1 cellular context compared by ENCODE assay signal in the genomic region with DNA sequence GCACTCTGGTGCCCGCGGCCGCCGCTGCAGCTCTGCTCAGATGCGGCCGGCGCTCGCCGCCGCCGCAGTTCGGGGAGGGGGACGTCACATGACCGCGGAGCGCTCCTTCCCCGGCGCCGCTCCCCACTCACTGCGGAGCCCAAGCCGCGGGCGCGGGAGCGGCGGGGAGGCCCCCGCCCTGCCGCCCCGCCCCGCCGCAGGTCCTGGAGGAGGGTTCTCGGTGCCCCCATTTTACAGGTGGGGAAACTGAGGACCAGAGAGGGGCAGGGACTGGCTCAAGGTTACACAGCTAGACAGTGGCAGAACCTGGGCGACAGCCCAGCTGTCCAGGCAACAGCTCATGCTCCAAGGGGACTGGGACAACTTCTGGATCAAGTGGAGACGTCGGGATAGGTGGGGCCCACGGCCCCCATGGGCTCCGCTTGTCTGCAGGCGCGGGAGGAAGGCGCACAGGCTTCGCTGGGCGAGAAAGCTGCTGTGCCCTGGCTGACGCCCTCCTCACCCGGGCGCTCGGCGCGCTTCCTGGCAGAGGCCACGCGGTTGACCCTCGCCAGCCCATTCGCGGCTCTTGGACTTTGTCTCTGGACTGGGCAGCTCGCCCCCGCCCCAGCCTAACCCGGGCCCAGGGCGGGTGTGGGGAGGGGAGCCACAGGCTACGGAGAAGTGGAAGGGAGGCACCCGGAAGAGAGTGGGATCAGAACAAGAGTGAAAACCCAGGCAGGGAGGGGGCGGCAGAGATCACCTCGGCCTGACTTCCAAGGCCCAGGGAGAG.
TF ChIP-seq lines count a peak whose summit lies in the region.

A gene (minus strand): TSS at position 71 of the 772 bp plus-strand sequence. CDS start 49,325 bp downstream, outside the sequence.

TF ChIP-seq in K562, 482 proteins besides CTCF, POLR2A, EP300 and RAD21 (continued from another document and continues in another):
- TF ChIP-seq BRF1 (IDR thresholded peaks at IDR 0.05; ENCODE audit: borderline replicate concordance, extremely low read depth, insufficient read length), result no peak
- peak; percentile 94 for TF ChIP-seq SMARCA5 (IDR thresholded peaks at IDR 0.05)
- TF ChIP-seq MTA2 (IDR thresholded peaks at IDR 0.05; ENCODE audit: low read depth), result no peak
- TF ChIP-seq, protein P1, sequence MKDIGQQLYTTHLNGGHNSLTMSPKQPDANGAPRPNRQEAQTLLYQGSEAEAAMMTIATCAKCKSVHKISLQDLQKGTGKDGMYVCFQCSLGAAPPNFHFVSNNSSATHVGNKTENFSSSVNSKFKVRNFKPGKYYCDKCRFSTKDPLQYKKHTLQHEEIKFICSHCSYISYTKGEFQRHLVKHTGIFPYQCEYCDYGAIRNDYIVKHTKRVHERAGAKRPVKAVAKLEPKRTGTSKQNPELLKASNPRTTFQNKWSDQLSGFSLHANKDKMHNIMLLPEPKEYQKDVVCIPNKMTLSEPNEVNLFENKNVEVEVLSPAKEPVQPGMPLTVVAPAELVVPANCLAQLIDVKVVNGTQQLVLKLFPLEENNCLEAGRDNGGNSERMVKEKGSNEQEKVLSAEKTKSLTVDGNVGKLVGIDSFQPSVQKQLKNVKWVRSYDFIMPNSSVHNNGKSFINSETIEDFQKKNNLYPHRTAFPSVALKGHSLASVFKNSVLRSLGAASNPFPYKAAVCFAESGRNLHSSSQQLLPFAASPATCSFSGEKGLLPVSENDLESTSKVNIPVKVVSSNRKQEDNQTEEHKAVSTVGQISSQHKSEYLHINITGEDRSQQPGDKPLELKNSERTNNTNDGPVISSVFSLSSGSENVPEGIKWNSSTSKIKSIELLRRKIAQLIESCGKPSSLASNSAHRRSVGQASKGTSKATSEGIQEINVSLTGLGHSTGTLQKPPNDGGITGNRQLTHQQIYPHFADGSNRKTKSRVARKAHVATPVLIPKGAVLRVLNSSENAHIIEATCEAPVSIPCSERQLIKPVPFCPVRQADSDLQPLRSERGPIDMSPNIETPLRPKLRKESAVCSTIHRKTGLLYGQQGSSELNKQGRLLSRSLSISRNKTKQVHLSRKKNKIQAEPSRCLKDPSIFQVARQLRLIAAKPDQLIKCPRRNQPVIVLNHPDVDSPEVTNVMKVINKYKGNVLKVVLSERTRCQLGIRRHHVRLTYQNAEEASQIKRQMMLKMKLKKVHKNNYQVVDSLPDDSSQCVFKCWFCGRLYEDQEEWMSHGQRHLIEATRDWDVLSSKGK (CRISPR knock-in tag; IDR thresholded peaks at IDR 0.05), result no peak
- TF ChIP-seq ZNF764 (CRISPR knock-in tag; IDR thresholded peaks at IDR 0.05; ENCODE audit: low read depth), result 0 out of 2 replicates have a peak, but pooled peaks have one; percentile 13
- TF ChIP-seq, protein P2, sequence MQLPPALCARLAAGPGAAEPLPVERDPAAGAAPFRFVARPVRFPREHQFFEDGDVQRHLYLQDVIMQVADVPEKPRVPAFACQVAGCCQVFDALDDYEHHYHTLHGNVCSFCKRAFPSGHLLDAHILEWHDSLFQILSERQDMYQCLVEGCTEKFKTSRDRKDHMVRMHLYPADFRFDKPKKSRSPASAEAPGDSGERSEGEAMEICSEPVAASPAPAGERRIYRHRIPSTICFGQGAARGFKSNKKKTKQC (CRISPR knock-in tag; IDR thresholded peaks at IDR 0.05), result no peak; the same call in 1 of the 2 replicates
- TF ChIP-seq BHLHE40 (IDR thresholded peaks at IDR 0.05; ENCODE audit: low read length), result peak; percentile 68
- TF ChIP-seq ATF1 (CRISPR knock-in tag; IDR thresholded peaks at IDR 0.05), result no peak
- TF ChIP-seq ATF1 (tag; IDR thresholded peaks at IDR 0.05), result peak; percentile 18; the same call in 1 of the 2 replicates
- TF ChIP-seq HCFC1 (IDR thresholded peaks at IDR 0.05; ENCODE audit: low read depth, low read length), result no peak
- TF ChIP-seq CXXC5 (CRISPR knock-in tag; IDR thresholded peaks at IDR 0.05), result peak; percentile 90
- TF ChIP-seq ZNF3 (CRISPR knock-in tag; IDR thresholded peaks at IDR 0.05), result no peak
- TF ChIP-seq, protein P3, sequence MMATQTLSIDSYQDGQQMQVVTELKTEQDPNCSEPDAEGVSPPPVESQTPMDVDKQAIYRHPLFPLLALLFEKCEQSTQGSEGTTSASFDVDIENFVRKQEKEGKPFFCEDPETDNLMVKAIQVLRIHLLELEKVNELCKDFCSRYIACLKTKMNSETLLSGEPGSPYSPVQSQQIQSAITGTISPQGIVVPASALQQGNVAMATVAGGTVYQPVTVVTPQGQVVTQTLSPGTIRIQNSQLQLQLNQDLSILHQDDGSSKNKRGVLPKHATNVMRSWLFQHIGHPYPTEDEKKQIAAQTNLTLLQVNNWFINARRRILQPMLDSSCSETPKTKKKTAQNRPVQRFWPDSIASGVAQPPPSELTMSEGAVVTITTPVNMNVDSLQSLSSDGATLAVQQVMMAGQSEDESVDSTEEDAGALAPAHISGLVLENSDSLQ (IDR thresholded peaks at IDR 0.05), result no peak
- TF ChIP-seq HIVEP1 (CRISPR knock-in tag; IDR thresholded peaks at IDR 0.05), result no peak
- TF ChIP-seq, protein P4, sequence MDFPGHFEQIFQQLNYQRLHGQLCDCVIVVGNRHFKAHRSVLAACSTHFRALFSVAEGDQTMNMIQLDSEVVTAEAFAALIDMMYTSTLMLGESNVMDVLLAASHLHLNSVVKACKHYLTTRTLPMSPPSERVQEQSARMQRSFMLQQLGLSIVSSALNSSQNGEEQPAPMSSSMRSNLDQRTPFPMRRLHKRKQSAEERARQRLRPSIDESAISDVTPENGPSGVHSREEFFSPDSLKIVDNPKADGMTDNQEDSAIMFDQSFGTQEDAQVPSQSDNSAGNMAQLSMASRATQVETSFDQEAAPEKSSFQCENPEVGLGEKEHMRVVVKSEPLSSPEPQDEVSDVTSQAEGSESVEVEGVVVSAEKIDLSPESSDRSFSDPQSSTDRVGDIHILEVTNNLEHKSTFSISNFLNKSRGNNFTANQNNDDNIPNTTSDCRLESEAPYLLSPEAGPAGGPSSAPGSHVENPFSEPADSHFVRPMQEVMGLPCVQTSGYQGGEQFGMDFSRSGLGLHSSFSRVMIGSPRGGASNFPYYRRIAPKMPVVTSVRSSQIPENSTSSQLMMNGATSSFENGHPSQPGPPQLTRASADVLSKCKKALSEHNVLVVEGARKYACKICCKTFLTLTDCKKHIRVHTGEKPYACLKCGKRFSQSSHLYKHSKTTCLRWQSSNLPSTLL (IDR thresholded peaks at IDR 0.05), result no peak; the same call in 1 of the 2 replicates
- TF ChIP-seq HLTF (IDR thresholded peaks at IDR 0.05), result no peak
- peak; percentile 85 for TF ChIP-seq ETV5 (CRISPR knock-in tag; IDR thresholded peaks at IDR 0.05; ENCODE audit: low read depth)
- no peak for TF ChIP-seq ZNF384 (IDR thresholded peaks at IDR 0.05; ENCODE audit: low read depth, low read length)
- 0 out of 2 replicates have a peak, but pooled peaks have one; percentile 53 for TF ChIP-seq SAFB (IDR thresholded peaks at IDR 0.05; ENCODE audit: borderline replicate concordance, low read depth, low read length)
- no peak for TF ChIP-seq PHB2 (IDR thresholded peaks at IDR 0.05; ENCODE audit: low read depth)
- peak; percentile 78 for TF ChIP-seq ELF2 (CRISPR knock-in tag; IDR thresholded peaks at IDR 0.05)
- TF ChIP-seq, protein P5, sequence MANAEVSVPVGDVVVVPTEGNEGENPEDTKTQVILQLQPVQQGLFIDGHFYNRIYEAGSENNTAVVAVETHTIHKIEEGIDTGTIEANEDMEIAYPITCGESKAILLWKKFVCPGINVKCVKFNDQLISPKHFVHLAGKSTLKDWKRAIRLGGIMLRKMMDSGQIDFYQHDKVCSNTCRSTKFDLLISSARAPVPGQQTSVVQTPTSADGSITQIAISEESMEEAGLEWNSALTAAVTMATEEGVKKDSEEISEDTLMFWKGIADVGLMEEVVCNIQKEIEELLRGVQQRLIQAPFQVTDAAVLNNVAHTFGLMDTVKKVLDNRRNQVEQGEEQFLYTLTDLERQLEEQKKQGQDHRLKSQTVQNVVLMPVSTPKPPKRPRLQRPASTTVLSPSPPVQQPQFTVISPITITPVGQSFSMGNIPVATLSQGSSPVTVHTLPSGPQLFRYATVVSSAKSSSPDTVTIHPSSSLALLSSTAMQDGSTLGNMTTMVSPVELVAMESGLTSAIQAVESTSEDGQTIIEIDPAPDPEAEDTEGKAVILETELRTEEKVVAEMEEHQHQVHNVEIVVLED (CRISPR knock-in tag; IDR thresholded peaks at IDR 0.05), result peak; percentile 44; the same call in 1 of the 2 replicates
- TF ChIP-seq, protein P6, sequence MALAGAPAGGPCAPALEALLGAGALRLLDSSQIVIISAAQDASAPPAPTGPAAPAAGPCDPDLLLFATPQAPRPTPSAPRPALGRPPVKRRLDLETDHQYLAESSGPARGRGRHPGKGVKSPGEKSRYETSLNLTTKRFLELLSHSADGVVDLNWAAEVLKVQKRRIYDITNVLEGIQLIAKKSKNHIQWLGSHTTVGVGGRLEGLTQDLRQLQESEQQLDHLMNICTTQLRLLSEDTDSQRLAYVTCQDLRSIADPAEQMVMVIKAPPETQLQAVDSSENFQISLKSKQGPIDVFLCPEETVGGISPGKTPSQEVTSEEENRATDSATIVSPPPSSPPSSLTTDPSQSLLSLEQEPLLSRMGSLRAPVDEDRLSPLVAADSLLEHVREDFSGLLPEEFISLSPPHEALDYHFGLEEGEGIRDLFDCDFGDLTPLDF (CRISPR knock-in tag; IDR thresholded peaks at IDR 0.05), result peak; percentile 80; the same call in 1 of the 2 replicates
- TF ChIP-seq, protein P7, sequence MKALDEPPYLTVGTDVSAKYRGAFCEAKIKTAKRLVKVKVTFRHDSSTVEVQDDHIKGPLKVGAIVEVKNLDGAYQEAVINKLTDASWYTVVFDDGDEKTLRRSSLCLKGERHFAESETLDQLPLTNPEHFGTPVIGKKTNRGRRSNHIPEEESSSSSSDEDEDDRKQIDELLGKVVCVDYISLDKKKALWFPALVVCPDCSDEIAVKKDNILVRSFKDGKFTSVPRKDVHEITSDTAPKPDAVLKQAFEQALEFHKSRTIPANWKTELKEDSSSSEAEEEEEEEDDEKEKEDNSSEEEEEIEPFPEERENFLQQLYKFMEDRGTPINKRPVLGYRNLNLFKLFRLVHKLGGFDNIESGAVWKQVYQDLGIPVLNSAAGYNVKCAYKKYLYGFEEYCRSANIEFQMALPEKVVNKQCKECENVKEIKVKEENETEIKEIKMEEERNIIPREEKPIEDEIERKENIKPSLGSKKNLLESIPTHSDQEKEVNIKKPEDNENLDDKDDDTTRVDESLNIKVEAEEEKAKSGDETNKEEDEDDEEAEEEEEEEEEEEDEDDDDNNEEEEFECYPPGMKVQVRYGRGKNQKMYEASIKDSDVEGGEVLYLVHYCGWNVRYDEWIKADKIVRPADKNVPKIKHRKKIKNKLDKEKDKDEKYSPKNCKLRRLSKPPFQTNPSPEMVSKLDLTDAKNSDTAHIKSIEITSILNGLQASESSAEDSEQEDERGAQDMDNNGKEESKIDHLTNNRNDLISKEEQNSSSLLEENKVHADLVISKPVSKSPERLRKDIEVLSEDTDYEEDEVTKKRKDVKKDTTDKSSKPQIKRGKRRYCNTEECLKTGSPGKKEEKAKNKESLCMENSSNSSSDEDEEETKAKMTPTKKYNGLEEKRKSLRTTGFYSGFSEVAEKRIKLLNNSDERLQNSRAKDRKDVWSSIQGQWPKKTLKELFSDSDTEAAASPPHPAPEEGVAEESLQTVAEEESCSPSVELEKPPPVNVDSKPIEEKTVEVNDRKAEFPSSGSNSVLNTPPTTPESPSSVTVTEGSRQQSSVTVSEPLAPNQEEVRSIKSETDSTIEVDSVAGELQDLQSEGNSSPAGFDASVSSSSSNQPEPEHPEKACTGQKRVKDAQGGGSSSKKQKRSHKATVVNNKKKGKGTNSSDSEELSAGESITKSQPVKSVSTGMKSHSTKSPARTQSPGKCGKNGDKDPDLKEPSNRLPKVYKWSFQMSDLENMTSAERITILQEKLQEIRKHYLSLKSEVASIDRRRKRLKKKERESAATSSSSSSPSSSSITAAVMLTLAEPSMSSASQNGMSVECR (CRISPR knock-in tag; IDR thresholded peaks at IDR 0.05), result peak; percentile 7
- no peak for TF ChIP-seq PCBP2 (IDR thresholded peaks at IDR 0.05; ENCODE audit: low read depth, low read length, poor library complexity, severe bottlenecking)
- 0 out of 2 replicates have a peak, but pooled peaks have one; percentile 22 for TF ChIP-seq ZNF197 (CRISPR knock-in tag; IDR thresholded peaks at IDR 0.05; ENCODE audit: low read depth)
- TF ChIP-seq TAF1 (IDR thresholded peaks at IDR 0.05; ENCODE audit: control insufficient read depth, extremely low read depth, insufficient read depth, low read length, severe bottlenecking), result peak; percentile 52
- TF ChIP-seq, protein P8, sequence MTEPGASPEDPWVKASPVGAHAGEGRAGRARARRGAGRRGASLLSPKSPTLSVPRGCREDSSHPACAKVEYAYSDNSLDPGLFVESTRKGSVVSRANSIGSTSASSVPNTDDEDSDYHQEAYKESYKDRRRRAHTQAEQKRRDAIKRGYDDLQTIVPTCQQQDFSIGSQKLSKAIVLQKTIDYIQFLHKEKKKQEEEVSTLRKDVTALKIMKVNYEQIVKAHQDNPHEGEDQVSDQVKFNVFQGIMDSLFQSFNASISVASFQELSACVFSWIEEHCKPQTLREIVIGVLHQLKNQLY (CRISPR knock-in tag; conservative IDR thresholded peaks at IDR 0.05), result 0 out of 4 replicates have a peak, but pooled peaks of 1 of the 2 experiments have one; percentile 7
- no peak for TF ChIP-seq PYGO2 (tag; IDR thresholded peaks at IDR 0.05)
- TF ChIP-seq, protein P9, sequence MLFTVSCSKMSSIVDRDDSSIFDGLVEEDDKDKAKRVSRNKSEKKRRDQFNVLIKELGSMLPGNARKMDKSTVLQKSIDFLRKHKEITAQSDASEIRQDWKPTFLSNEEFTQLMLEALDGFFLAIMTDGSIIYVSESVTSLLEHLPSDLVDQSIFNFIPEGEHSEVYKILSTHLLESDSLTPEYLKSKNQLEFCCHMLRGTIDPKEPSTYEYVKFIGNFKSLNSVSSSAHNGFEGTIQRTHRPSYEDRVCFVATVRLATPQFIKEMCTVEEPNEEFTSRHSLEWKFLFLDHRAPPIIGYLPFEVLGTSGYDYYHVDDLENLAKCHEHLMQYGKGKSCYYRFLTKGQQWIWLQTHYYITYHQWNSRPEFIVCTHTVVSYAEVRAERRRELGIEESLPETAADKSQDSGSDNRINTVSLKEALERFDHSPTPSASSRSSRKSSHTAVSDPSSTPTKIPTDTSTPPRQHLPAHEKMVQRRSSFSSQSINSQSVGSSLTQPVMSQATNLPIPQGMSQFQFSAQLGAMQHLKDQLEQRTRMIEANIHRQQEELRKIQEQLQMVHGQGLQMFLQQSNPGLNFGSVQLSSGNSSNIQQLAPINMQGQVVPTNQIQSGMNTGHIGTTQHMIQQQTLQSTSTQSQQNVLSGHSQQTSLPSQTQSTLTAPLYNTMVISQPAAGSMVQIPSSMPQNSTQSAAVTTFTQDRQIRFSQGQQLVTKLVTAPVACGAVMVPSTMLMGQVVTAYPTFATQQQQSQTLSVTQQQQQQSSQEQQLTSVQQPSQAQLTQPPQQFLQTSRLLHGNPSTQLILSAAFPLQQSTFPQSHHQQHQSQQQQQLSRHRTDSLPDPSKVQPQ (CRISPR knock-in tag; IDR thresholded peaks at IDR 0.05; ENCODE audit: borderline replicate concordance), result no peak
- TF ChIP-seq ELF1 (tag; IDR thresholded peaks at IDR 0.05), result peak; percentile 93
- TF ChIP-seq TRIM24 (IDR thresholded peaks at IDR 0.05), result no peak
- peak; percentile 74 for TF ChIP-seq ZFX (CRISPR knock-in tag; IDR thresholded peaks at IDR 0.05)
- TF ChIP-seq CBX3 (IDR thresholded peaks at IDR 0.05; ENCODE audit: borderline replicate concordance in 1 of 2, low read length in 2 of 2), result peak in 1 of 2 experiments; percentile 51; a peak in 2 of 3 replicates
- no peak for TF ChIP-seq U2AF1 (optimal IDR thresholded peaks at IDR 0.05; ENCODE audit: low read depth, low read length)
- peak; percentile 86 for TF ChIP-seq ESRRA (IDR thresholded peaks at IDR 0.05; ENCODE audit: borderline replicate concordance, low read depth)
- peak; percentile 94 for TF ChIP-seq RBM22 (IDR thresholded peaks at IDR 0.05; ENCODE audit: low read depth, low read length, poor library complexity, severe bottlenecking)
- TF ChIP-seq SLC30A9 (CRISPR knock-in tag; IDR thresholded peaks at IDR 0.05), result no peak
- no peak for TF ChIP-seq NFATC3 (IDR thresholded peaks at IDR 0.05)
- TF ChIP-seq U2AF2 (optimal IDR thresholded peaks at IDR 0.05; ENCODE audit: low read depth, low read length), result no peak
- TF ChIP-seq NCOA1 (IDR thresholded peaks at IDR 0.05; ENCODE audit: low read depth), result no peak
- no peak for TF ChIP-seq ZNF316 (IDR thresholded peaks at IDR 0.05)
